In genomic region chr2:190551928-190552327, GRCh38 we compare ENCODE assay signal across 9 cellular contexts. TPM values are rescaled to one million over a fixed set of nuclear protein-coding genes. Genes with fewer than 3 reads are reported as not detected.
DNase-seq lines count a peak whose midpoint lies in the region; ATAC-seq and TF ChIP-seq lines count a peak whose summit lies in the region.
"Had no signal": no experiment of that assay in that cellular context is flagged by ENCODE, and none has a peak within 500 bp of the region (broad histone marks: within the 10 kb centered on the region; RNA-seq: fewer than 3 reads in every experiment).

No MANE protein-coding gene starts in this region.

- peaks cover 15% of the 10 kb centered on the region for H3K4me1 ChIP-seq in Loucy (ENCODE audit: insufficient read depth, low read length, poor library complexity, severe bottlenecking)
- H3K4me1 ChIP-seq in esophagus muscularis mucosa: no peaks in the 10 kb centered on the region

- peak; percentile 97 for ATAC-seq in GM18867 (IDR thresholded peaks at IDR 0.05; ENCODE audit: unreplicated experiment)
- ATAC-seq in effector memory CD8-positive, alpha-beta T cell (replicated peaks): peak; percentile 92
- no peak for ATAC-seq in HG02588 (IDR thresholded peaks at IDR 0.05; ENCODE audit: unreplicated experiment)
- no peak for ATAC-seq in HG03135 (IDR thresholded peaks at IDR 0.05; ENCODE audit: unreplicated experiment)

- 79% methylated on average over 4 of the region's 4 CpGs for WGBS in esophagus muscularis mucosa

- H3K27me3 ChIP-seq in Loucy (ENCODE audit: insufficient read depth, low read length, poor library complexity, severe bottlenecking) (no peaks in the 10 kb centered on the region), esophagus muscularis mucosa (no peaks in the 10 kb centered on the region)

- peak overlapping the region; percentile 50 for H3K4me2 ChIP-seq in Loucy (ENCODE audit: low read depth, low read length, poor library complexity, severe bottlenecking)

- TF ChIP-seq EP300 in esophagus muscularis mucosa (IDR thresholded peaks at IDR 0.05): no peak

- H3K36me3 ChIP-seq in Loucy (ENCODE audit: insufficient read depth, low read length) (no peaks in the 10 kb centered on the region), esophagus muscularis mucosa (no peaks in the 10 kb centered on the region)

- H3F3A ChIP-seq in Loucy (ENCODE audit: low read depth): no peaks in the 10 kb centered on the region

- no peaks in the 10 kb centered on the region for H3K27me3 Mint-ChIP-seq in effector memory CD8-positive, alpha-beta T cell

- H3K4me3 ChIP-seq in Loucy (ENCODE audit: low read length, poor library complexity, severe bottlenecking) (peak overlapping the region; percentile 1), esophagus muscularis mucosa (no peak overlapping the region)

- peaks cover 8 to 10% of the 10 kb centered on the region in 2 donors for H3K4me1 Mint-ChIP-seq in effector memory CD8-positive, alpha-beta T cell (ENCODE audit: low read depth in 2 of 2)

- H3K27ac Mint-ChIP-seq in effector memory CD8-positive, alpha-beta T cell: peak overlapping the region; percentile 72 to 88

- H3K9me3 Mint-ChIP-seq in effector memory CD8-positive, alpha-beta T cell: no peaks in the 10 kb centered on the region

- peak overlapping the region; percentile 33; the same call in 1 of the 2 replicates for H2AFZ ChIP-seq in Loucy (ENCODE audit: low read length)

- no peak overlapping the region for H3K27ac ChIP-seq in esophagus muscularis mucosa (replicated peaks in 1 of 4)

- DNase-seq in CD1c-positive myeloid dendritic cell (ENCODE audit: extremely low spot score) (peak; percentile 66), NCI-H2171 treated with DMSO at 0.1 percent for 48 hours (lab: John Stamatoyannopoulos, UW) (no peak), esophagus muscularis mucosa (ENCODE audit: extremely low spot score) (no peak)
- DNase-seq in effector memory CD8-positive, alpha-beta T cell: peak; percentile 19 to 38 (median 26)
- DNase-seq: NCI-H526 had no signal

- no peaks in the 10 kb centered on the region for H3K79me2 ChIP-seq in Loucy (ENCODE audit: insufficient read depth, low read length)

- H3K36me3 Mint-ChIP-seq in effector memory CD8-positive, alpha-beta T cell (ENCODE audit: insufficient read depth): peaks cover 7% of the 10 kb centered on the region

- H3K9me3 ChIP-seq in Loucy (ENCODE audit: insufficient read depth, low read depth, low read length): no peaks in the 10 kb centered on the region
- H3K9me3 ChIP-seq in esophagus muscularis mucosa: no peaks in the 10 kb centered on the region

- intact Hi-C loops in esophagus muscularis mucosa (cut with DNase I): no loop called here

- no peaks in the 10 kb centered on the region for H3K9me2 ChIP-seq in Loucy (replicated peaks; ENCODE audit: low read depth, low read length)

- H4K20me1 ChIP-seq in Loucy (ENCODE audit: insufficient read depth, low read length, poor library complexity, severe bottlenecking): no peaks in the 10 kb centered on the region

- H3K9ac ChIP-seq in Loucy (ENCODE audit: low read depth, low read length, poor library complexity, severe bottlenecking): no peak overlapping the region

- H3K4me3 Mint-ChIP-seq in effector memory CD8-positive, alpha-beta T cell: peak overlapping the region in 1 of 2 donors; percentile 18

- TF ChIP-seq CTCF in Loucy (conservative IDR thresholded peaks at IDR 0.05; ENCODE audit: low read length) (no peak), esophagus muscularis mucosa (IDR thresholded peaks at IDR 0.05) (no peak)

- no peak for TF ChIP-seq POLR2A in esophagus muscularis mucosa (IDR thresholded peaks at IDR 0.05; ENCODE audit: low read depth)

RNA-seq across cellular contexts. Expression of gene NEMP2, which starts 17.4 kb away (rescaled TPM):
- total RNA-seq in esophagus muscularis mucosa: 1 to 10 TPM; 2.5 to 5.7 (median 4.3) TPM

Comparison
In these comparisons a context has a peak if more than half of its experiments do, and no peak if none do; other contexts are left out.
1. DNase-seq: peak in CD1c-positive myeloid dendritic cell (single experiment) and effector memory CD8-positive, alpha-beta T cell (3 of 3); none in NCI-H2171 treated with DMSO at 0.1 percent for 48 hours (single experiment) and esophagus muscularis mucosa (single experiment).
2. ATAC-seq: peak in GM18867 (single experiment) and effector memory CD8-positive, alpha-beta T cell (single experiment); none in HG02588 (single experiment) and HG03135 (single experiment).